ENCODE assay signal across 9 cellular contexts in the genomic region with DNA sequence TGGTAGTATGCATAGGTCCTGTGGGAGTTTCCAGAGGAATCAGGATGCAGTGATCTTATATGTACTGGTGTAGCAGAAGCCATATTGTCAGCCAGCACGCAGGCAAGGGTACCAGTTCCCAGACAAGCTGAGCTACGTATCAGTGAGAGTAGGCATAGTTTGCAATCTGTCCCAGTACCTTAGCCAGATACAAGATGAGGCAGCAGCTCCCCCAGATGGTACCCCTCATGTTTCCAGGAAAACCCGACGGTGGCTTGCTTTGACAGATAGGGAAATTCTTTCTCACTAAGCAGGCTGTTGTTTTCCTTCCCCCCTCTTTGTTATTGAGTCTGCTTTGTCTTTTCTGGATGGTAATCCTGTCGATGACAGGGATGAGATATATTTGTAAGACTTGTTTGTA.
DNase-seq lines count a peak whose midpoint lies in the region; ATAC-seq and TF ChIP-seq lines count a peak whose summit lies in the region.
"Had no signal": no experiment of that assay in that cellular context is flagged by ENCODE, and none has a peak within 500 bp of the region (broad histone marks: within the 10 kb centered on the region; RNA-seq: fewer than 3 reads in every experiment).

No MANE protein-coding gene starts in this region.

- H2AK9ac ChIP-seq in IMR-90 (replicated peaks; ENCODE audit: low read depth, low read length, poor library complexity), result no peak overlapping the region

- H4K5ac ChIP-seq in IMR-90 (ENCODE audit: low read depth, low read length), result no peak overlapping the region

- no peak for ATAC-seq in IMR-90 (ENCODE audit: low read depth)
- no peak for ATAC-seq in HG02623 (IDR thresholded peaks at IDR 0.05; ENCODE audit: unreplicated experiment)
- no peak for ATAC-seq in HG02763 (IDR thresholded peaks at IDR 0.05; ENCODE audit: unreplicated experiment)

- H4K8ac ChIP-seq in IMR-90 (ENCODE audit: low read depth in 2 of 2, low read length in 2 of 2), result no peak overlapping the region

- 0 out of 2 replicates have a peak overlapping the region, but pooled peaks have one; percentile 34 for H3K23ac ChIP-seq in IMR-90 (ENCODE audit: low read depth, low read length)

- no peaks in the 10 kb centered on the region for H3K36me3 ChIP-seq in IMR-90 (ENCODE audit: control insufficient read depth, insufficient read depth, low read length)

- no peak overlapping the region for H3K4ac ChIP-seq in IMR-90 (ENCODE audit: low read depth, low read length)

- no peak overlapping the region for H2BK20ac ChIP-seq in IMR-90 (ENCODE audit: low read depth, low read length)

- no peak overlapping the region for H2BK15ac ChIP-seq in IMR-90 (ENCODE audit: low read depth, low read length)

- H3K4me1 Mint-ChIP-seq in activated CD4-positive, alpha-beta memory T cell treated with anti-CD3 and anti-CD28 coated beads for 36 hours (ENCODE audit: low read depth), result peaks cover 73% of the 10 kb centered on the region

- POLR2A ChIA-PET in IMR-90 (lab: Charles Lee; ENCODE audit: unreplicated experiment), result interaction anchor here (0.6 kb wide), 1 partner anchor 35 kb away, joined by 3 read pairs; no protein-coding TSS in a partner anchor
- POLR2A ChIA-PET in activated CD4-positive, alpha-beta memory T cell treated with anti-CD3 and anti-CD28 coated beads for 36 hours (lab: Charles Lee), result interaction anchor here (0.6 to 0.8 kb wide), 2 partner anchors 39 to 131 kb away, joined by 3 to 5 read pairs; no protein-coding TSS in a partner anchor

- no peak for TF ChIP-seq POLR2A in IMR-90 (IDR thresholded peaks at IDR 0.05; ENCODE audit: low read depth, low read length)

- H2BK5ac ChIP-seq in IMR-90 (ENCODE audit: low read depth, low read length, poor library complexity, severe bottlenecking), result no peak overlapping the region

- peak overlapping the region; percentile 18 for H3K27ac Mint-ChIP-seq in activated CD4-positive, alpha-beta memory T cell treated with anti-CD3 and anti-CD28 coated beads for 36 hours

- H3K18ac ChIP-seq in IMR-90 (ENCODE audit: low read depth, low read length), result no peak overlapping the region

- no peak overlapping the region for H3K4me3 Mint-ChIP-seq in activated CD4-positive, alpha-beta memory T cell treated with anti-CD3 and anti-CD28 coated beads for 36 hours

- H3K27me3 Mint-ChIP-seq in activated CD4-positive, alpha-beta memory T cell treated with anti-CD3 and anti-CD28 coated beads for 36 hours, result no peaks in the 10 kb centered on the region

- H2AFZ ChIP-seq in IMR-90 (replicated peaks; ENCODE audit: low read length, poor library complexity), result no peak overlapping the region

- H3K27me3 ChIP-seq in IMR-90 (ENCODE audit: control insufficient read depth, insufficient read depth, low read length), result no peaks in the 10 kb centered on the region

- no peak overlapping the region for H3K56ac ChIP-seq in IMR-90 (ENCODE audit: extremely low read depth, insufficient read depth, low read length)

- no peak overlapping the region for H2BK120ac ChIP-seq in IMR-90 (ENCODE audit: low read depth, low read length)

- in situ Hi-C loops in IMR-90 (cut with MboI; ENCODE audit: low sequenced_read_pairs), result no loop called here

- no peak overlapping the region for H4K91ac ChIP-seq in IMR-90 (ENCODE audit: insufficient read depth, low read depth, low read length)

- no peak overlapping the region for H3K4me2 ChIP-seq in IMR-90 (ENCODE audit: low read depth, low read length)

- no peak overlapping the region; the same call in 1 of the 2 replicates for H2AK5ac ChIP-seq in IMR-90 (ENCODE audit: low read depth, low read length)

- peak; percentile 29 for TF ChIP-seq CTCF in IMR-90 (conservative IDR thresholded peaks at IDR 0.05; ENCODE audit: low read depth, low read length)

- no peaks in the 10 kb centered on the region for H3K9me1 ChIP-seq in IMR-90 (ENCODE audit: insufficient read depth, low read length)

- BruUV-seq in IMR-90 (replicated peaks; lab: Mats Ljungman, UMichigan), result no TSS peak

- DNase-seq in IMR-90, result peak; percentile 17
- DNase-seq in activated CD4-positive, alpha-beta memory T cell treated with anti-CD3 and anti-CD28 coated beads for 36 hours, result peak; percentile 69
- DNase-seq in dermis microvascular lymphatic vessel endothelial cell (ENCODE audit: low read depth in 2 of 2), result peak; percentile 18 to 63
- peak in 2 of 3 experiments; percentile 7 to 23 for DNase-seq in stimulated activated CD4-positive, alpha-beta T cell treated with anti-CD3 and anti-CD28 coated beads, TNF-alpha, amount 100 ng/mL, for 24 hours (ENCODE audit: low read depth in 3 of 3)
- no peak for DNase-seq in SK-N-DZ (ENCODE audit: low spot score)
- no peak for DNase-seq in hippocampal formation (lab: John Stamatoyannopoulos, UW)
- DNase-seq: kidney glomerular epithelial cell had no signal

- CTCF ChIA-PET in IMR-90 (lab: Yijun Ruan, JAX), result no interaction called here
- CTCF ChIA-PET in activated CD4-positive, alpha-beta memory T cell treated with anti-CD3 and anti-CD28 coated beads for 36 hours (lab: Charles Lee), result interaction anchor here (0.7 to 2.9 kb wide), 9 partner anchors 18 to 143 kb away, joined by 3 to 23 read pairs (median 4); a partner anchor contains a TSS

- TF ChIP-seq RAD21 in IMR-90 (IDR thresholded peaks at IDR 0.05; ENCODE audit: low read length), result peak; percentile 38

- H3K27ac ChIP-seq in IMR-90 (ENCODE audit: insufficient read depth, low read length), result no peak overlapping the region

- WGBS in IMR-90 (ENCODE audit: extremely low coverage in 2 of 2, insufficient read length in 1 of 2), 2 experiments, result no CpG with 5 or more reads among the region's 5 CpGs

- H3K79me1 ChIP-seq in IMR-90 (ENCODE audit: low read depth in 1 of 2, low read length in 2 of 2), result no peaks in the 10 kb centered on the region

- no peaks in the 10 kb centered on the region for H3K9me3 Mint-ChIP-seq in activated CD4-positive, alpha-beta memory T cell treated with anti-CD3 and anti-CD28 coated beads for 36 hours

- no peaks in the 10 kb centered on the region for H3K9me3 ChIP-seq in IMR-90 (ENCODE audit: control insufficient read depth, insufficient read depth, low read length)

- dilution Hi-C loops in IMR-90 (cut with HindIII; ENCODE audit: low sequenced_read_pairs, unreplicated experiment), result no loop called here

- intact Hi-C loops in IMR-90 (cut with micrococcal nuclease), result loop anchor here (2.0 kb wide), 1 partner anchor 130 kb away; a partner anchor contains a TSS
- intact Hi-C loops in activated CD4-positive, alpha-beta memory T cell treated with anti-CD3 and anti-CD28 coated beads for 36 hours (cut with micrococcal nuclease), result loop anchor here (1.0 to 5.0 kb wide), 2 partner anchors 72 to 131 kb away; no protein-coding TSS in a partner anchor

- no peaks in the 10 kb centered on the region for H4K20me1 ChIP-seq in IMR-90 (ENCODE audit: insufficient read depth, low read length)

- peaks cover 3% of the 10 kb centered on the region; the same call in 1 of the 2 replicates for H3K4me1 ChIP-seq in IMR-90 (ENCODE audit: control insufficient read depth, insufficient read depth, low read length)

- H3K14ac ChIP-seq in IMR-90 (replicated peaks; ENCODE audit: low read depth, low read length), result no peak overlapping the region

- H3K9ac ChIP-seq in IMR-90 (ENCODE audit: low read depth, low read length), result no peak overlapping the region

- no peak overlapping the region for H3K4me3 ChIP-seq in IMR-90 (ENCODE audit: insufficient read depth, low read depth, low read length)

- H3K36me3 Mint-ChIP-seq in activated CD4-positive, alpha-beta memory T cell treated with anti-CD3 and anti-CD28 coated beads for 36 hours, result peaks cover 2% of the 10 kb centered on the region

TF ChIP-seq in IMR-90, 13 proteins besides CTCF, POLR2A, EP300 and RAD21:
- TF ChIP-seq NFE2L2 (IDR thresholded peaks at IDR 0.05; ENCODE audit: low read depth, low read length), result no peak
- no peak for TF ChIP-seq CHD1 (IDR thresholded peaks at IDR 0.05; ENCODE audit: low read depth, low read length)
- no peak for TF ChIP-seq SMC3 (IDR thresholded peaks at IDR 0.05; ENCODE audit: low read depth, low read length)
- no peak for TF ChIP-seq FOS (IDR thresholded peaks at IDR 0.05; ENCODE audit: low read depth, low read length)
- no peak for TF ChIP-seq MAFK (IDR thresholded peaks at IDR 0.05; ENCODE audit: low read depth, low read length)
- TF ChIP-seq, protein P1, sequence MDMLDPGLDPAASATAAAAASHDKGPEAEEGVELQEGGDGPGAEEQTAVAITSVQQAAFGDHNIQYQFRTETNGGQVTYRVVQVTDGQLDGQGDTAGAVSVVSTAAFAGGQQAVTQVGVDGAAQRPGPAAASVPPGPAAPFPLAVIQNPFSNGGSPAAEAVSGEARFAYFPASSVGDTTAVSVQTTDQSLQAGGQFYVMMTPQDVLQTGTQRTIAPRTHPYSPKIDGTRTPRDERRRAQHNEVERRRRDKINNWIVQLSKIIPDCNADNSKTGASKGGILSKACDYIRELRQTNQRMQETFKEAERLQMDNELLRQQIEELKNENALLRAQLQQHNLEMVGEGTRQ (IDR thresholded peaks at IDR 0.05; ENCODE audit: low read depth, low read length), result no peak
- no peak for TF ChIP-seq CEBPB (IDR thresholded peaks at IDR 0.05; ENCODE audit: low read depth, low read length)

Comparison
In these comparisons a context has a peak if more than half of its experiments do, and no peak if none do; other contexts are left out.
1. DNase-seq: peak in IMR-90 (single experiment), activated CD4-positive, alpha-beta memory T cell treated with anti-CD3 and anti-CD28 coated beads for 36 hours (single experiment), dermis microvascular lymphatic vessel endothelial cell (2 of 2) and stimulated activated CD4-positive, alpha-beta T cell treated with anti-CD3 and anti-CD28 coated beads, TNF-alpha, amount 100 ng/mL, for 24 hours (2 of 3); none in SK-N-DZ (single experiment) and hippocampal formation (0 of 2).